In the genomic region with DNA sequence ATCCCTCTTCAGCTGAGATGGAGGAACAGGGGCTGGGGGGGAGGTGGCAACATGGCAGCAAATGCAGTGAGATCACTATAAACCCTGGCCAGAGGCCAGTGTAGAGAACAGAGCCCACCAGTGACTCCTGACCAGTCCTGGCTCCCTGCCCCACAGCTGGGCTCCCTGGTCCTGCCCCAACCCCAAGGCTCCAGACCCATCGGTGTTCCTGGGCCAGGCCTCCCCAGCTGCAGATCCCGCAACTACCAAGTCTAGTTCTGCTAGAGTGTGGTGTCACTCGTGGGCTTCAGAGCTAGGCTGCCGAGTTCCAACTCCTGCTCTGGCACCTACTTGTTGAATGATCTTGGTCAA, we compare ENCODE assay signal across 1 cellular context.
TF ChIP-seq lines count a peak whose summit lies in the region.

No MANE protein-coding gene starts in this region.

TF ChIP-seq in GM23338, 12 proteins besides CTCF, POLR2A, EP300 and RAD21 (continued from another document):
- no peak for TF ChIP-seq REST (IDR thresholded peaks at IDR 0.05; ENCODE audit: unreplicated experiment)
- TF ChIP-seq ZNF331 (CRISPR knock-in tag; IDR thresholded peaks at IDR 0.05; ENCODE audit: low read depth) = no peak
- no peak for TF ChIP-seq CREB1 (CRISPR knock-in tag; IDR thresholded peaks at IDR 0.05; ENCODE audit: low read depth)
- TF ChIP-seq STAT1 (IDR thresholded peaks at IDR 0.05; ENCODE audit: unreplicated experiment) = no peak
- TF ChIP-seq ZNF114 (CRISPR knock-in tag; IDR thresholded peaks at IDR 0.05) = no peak
